9 cellular contexts compared by ENCODE assay signal in genomic region chr15:27059610-27060202, GRCh38.
DNase-seq lines count a peak whose midpoint lies in the region; ATAC-seq, FAIRE-seq and TF ChIP-seq lines count a peak whose summit lies in the region.
"Had no signal": no experiment of that assay in that cellular context is flagged by ENCODE, and none has a peak within 500 bp of the region (broad histone marks: within the 10 kb centered on the region; RNA-seq: fewer than 3 reads in every experiment).

No MANE protein-coding gene starts in this region.

- H3K27me3 ChIP-seq in endothelial cell of umbilical vein (ENCODE audit: control insufficient read depth in 2 of 2, insufficient read depth in 2 of 2, low read length in 2 of 2), result no peaks in the 10 kb centered on the region

- H3K36me3 ChIP-seq in OCI-LY7 (ENCODE audit: insufficient read depth, low read length) (no peaks in the 10 kb centered on the region), endothelial cell of umbilical vein (ENCODE audit: control insufficient read depth in 2 of 2, extremely low read depth in 1 of 2, insufficient read depth in 2 of 2, low read length in 2 of 2) (no peaks in the 10 kb centered on the region)

- no peaks in the 10 kb centered on the region for H3K4me1 Mint-ChIP-seq in activated CD4-positive, alpha-beta T cell treated with anti-CD3 and anti-CD28 coated beads, Interleukin-2, amount 10 ng/mL, durations not matched to agents 24 days and 14 days
- peaks cover 23% of the 10 kb centered on the region for H3K4me1 Mint-ChIP-seq in neural crest cell

- peak; percentile 73 for FAIRE-seq in endothelial cell of umbilical vein (lab: Jason Lieb, UNC)
- FAIRE-seq: GM18507 had no signal

- H3K27me3 Mint-ChIP-seq in activated CD4-positive, alpha-beta T cell treated with anti-CD3 and anti-CD28 coated beads, Interleukin-2, amount 10 ng/mL, durations not matched to agents 24 days and 14 days, result no peaks in the 10 kb centered on the region
- no peaks in the 10 kb centered on the region for H3K27me3 Mint-ChIP-seq in neural crest cell (ENCODE audit: low read depth)

- no peak overlapping the region for H3K4me3 ChIP-seq in OCI-LY7 (ENCODE audit: low read depth, low read length, poor library complexity, severe bottlenecking)
- H3K4me3 ChIP-seq in endothelial cell of umbilical vein (replicated peaks in 1 of 3; ENCODE audit: insufficient read depth in 1 of 3, low read depth in 1 of 3, low read length in 3 of 3), result no peak overlapping the region

- no peaks in the 10 kb centered on the region for H3K4me1 ChIP-seq in OCI-LY7 (ENCODE audit: insufficient read depth, low read length, poor library complexity, severe bottlenecking)
- H3K4me1 ChIP-seq in endothelial cell of umbilical vein (ENCODE audit: control insufficient read depth, extremely low read depth, insufficient read depth, low read length), result no peaks in the 10 kb centered on the region

- H3K9me3 Mint-ChIP-seq in activated CD4-positive, alpha-beta T cell treated with anti-CD3 and anti-CD28 coated beads, Interleukin-2, amount 10 ng/mL, durations not matched to agents 24 days and 14 days, result no peaks in the 10 kb centered on the region
- H3K9me3 Mint-ChIP-seq in neural crest cell, result peaks cover 5% of the 10 kb centered on the region

- TF ChIP-seq CTCF in OCI-LY7 (conservative IDR thresholded peaks at IDR 0.05; ENCODE audit: low read length) (peak; percentile 85), endothelial cell of umbilical vein (IDR thresholded peaks at IDR 0.05; ENCODE audit: extremely low read depth in 1 of 2, insufficient read depth in 1 of 2, low read depth in 1 of 2, low read length in 2 of 2) (peak; percentile 25 to 36), neural crest cell (conservative IDR thresholded peaks at IDR 0.05) (peak; percentile 70)

- no peak overlapping the region for H3K9ac ChIP-seq in endothelial cell of umbilical vein (replicated peaks; ENCODE audit: extremely low read depth, insufficient read depth, low read length)

- no peaks in the 10 kb centered on the region for H3K9me2 ChIP-seq in OCI-LY7 (ENCODE audit: insufficient read depth, low read length)

- H3K79me2 ChIP-seq in OCI-LY7 (ENCODE audit: insufficient read depth, low read depth, low read length) (no peaks in the 10 kb centered on the region), endothelial cell of umbilical vein (ENCODE audit: control insufficient read depth, insufficient read depth, low read length) (no peaks in the 10 kb centered on the region)

- H4K20me1 ChIP-seq in OCI-LY7 (ENCODE audit: insufficient read depth, low read length) (no peaks in the 10 kb centered on the region), endothelial cell of umbilical vein (replicated peaks; ENCODE audit: control insufficient read depth, extremely low read depth, insufficient read depth, low read length) (no peaks in the 10 kb centered on the region)

- H3K9me3 ChIP-seq in OCI-LY7 (ENCODE audit: low read length) (no peaks in the 10 kb centered on the region), endothelial cell of umbilical vein (replicated peaks; ENCODE audit: control insufficient read depth, insufficient read depth, low read length) (no peaks in the 10 kb centered on the region)

- peak; percentile 52 for ATAC-seq in HG02884 (IDR thresholded peaks at IDR 0.05; ENCODE audit: unreplicated experiment)
- ATAC-seq in HG02840 (IDR thresholded peaks at IDR 0.05; ENCODE audit: low FRiP score, unreplicated experiment), result no peak
- no peak for ATAC-seq in GM18498 (IDR thresholded peaks at IDR 0.05; ENCODE audit: unreplicated experiment)

- TF ChIP-seq POLR2A in endothelial cell of umbilical vein (IDR thresholded peaks at IDR 0.05; ENCODE audit: low read depth, low read length), result no peak

- H3K36me3 Mint-ChIP-seq in activated CD4-positive, alpha-beta T cell treated with anti-CD3 and anti-CD28 coated beads, Interleukin-2, amount 10 ng/mL, durations not matched to agents 24 days and 14 days (ENCODE audit: low read depth), result no peaks in the 10 kb centered on the region
- no peaks in the 10 kb centered on the region for H3K36me3 Mint-ChIP-seq in neural crest cell (ENCODE audit: low read depth)

- BruUV-seq in OCI-LY7 (replicated peaks; lab: Mats Ljungman, UMichigan) (no TSS peak), endothelial cell of umbilical vein (replicated peaks; lab: Mats Ljungman, UMichigan) (no TSS peak)

- peak; percentile 71 for DNase-seq in activated CD4-positive, alpha-beta T cell treated with anti-CD3 and anti-CD28 coated beads, Interleukin-2, amount 10 ng/mL, durations not matched to agents 24 days and 14 days
- no peak for DNase-seq in activated CD4-positive, alpha-beta T cell treated with anti-CD3 and anti-CD28 coated beads, Interleukin-2, amount 50 U/mL, for 4 hours
- DNase-seq in OCI-LY7 (ENCODE audit: low spot score), result peak; percentile 44
- no peak for DNase-seq in endothelial cell of umbilical vein (ENCODE audit: low read depth, low spot score)
- peak; percentile 68 for DNase-seq in neural crest cell (ENCODE audit: low read depth, low spot score)

- intact Hi-C loops in activated CD4-positive, alpha-beta T cell treated with anti-CD3 and anti-CD28 coated beads, Interleukin-2, amount 10 ng/mL, durations not matched to agents 24 days and 14 days (cut with micrococcal nuclease), result no loop called here
- intact Hi-C loops in OCI-LY7 (cut with micrococcal nuclease; ENCODE audit: unreplicated experiment) (loop anchor here (5.0 kb wide), 1 partner anchor 298 kb away; no protein-coding TSS in a partner anchor), endothelial cell of umbilical vein (cut with micrococcal nuclease) (loop anchor here (2.0 kb wide), 1 partner anchor 299 kb away; no protein-coding TSS in a partner anchor)

- dilution Hi-C loops in endothelial cell of umbilical vein (cut with MboI; ENCODE audit: extremely low pct_ligation_motif_present, low sequenced_read_pairs), result no loop called here

- H3K27ac Mint-ChIP-seq in activated CD4-positive, alpha-beta T cell treated with anti-CD3 and anti-CD28 coated beads, Interleukin-2, amount 10 ng/mL, durations not matched to agents 24 days and 14 days, result no peak overlapping the region
- no peak overlapping the region for H3K27ac Mint-ChIP-seq in neural crest cell (ENCODE audit: unreplicated experiment)

- H3K9me1 ChIP-seq in endothelial cell of umbilical vein (replicated peaks; ENCODE audit: control insufficient read depth, extremely low read depth, insufficient read depth, low read length), result no peaks in the 10 kb centered on the region

- no peak overlapping the region for H3K27ac ChIP-seq in OCI-LY7 (ENCODE audit: low read depth, low read length, poor library complexity, severe bottlenecking)
- no peak overlapping the region for H3K27ac ChIP-seq in endothelial cell of umbilical vein (ENCODE audit: insufficient read depth, low read depth, low read length)

- H2AFZ ChIP-seq in OCI-LY7 (ENCODE audit: low read length), result no peak overlapping the region
- H2AFZ ChIP-seq in endothelial cell of umbilical vein (ENCODE audit: low read depth, low read length), result no peak overlapping the region

- CTCF ChIA-PET in OCI-LY7 (lab: Charles Lee; ENCODE audit: unreplicated experiment), result no interaction called here
- CTCF ChIA-PET in endothelial cell of umbilical vein (lab: Charles Lee), result no interaction called here

- H3K4me3 Mint-ChIP-seq in activated CD4-positive, alpha-beta T cell treated with anti-CD3 and anti-CD28 coated beads, Interleukin-2, amount 10 ng/mL, durations not matched to agents 24 days and 14 days, result no peak overlapping the region
- H3K4me3 Mint-ChIP-seq in neural crest cell, result no peak overlapping the region

- POLR2A ChIA-PET in OCI-LY7 (lab: Charles Lee), result no interaction called here
- POLR2A ChIA-PET in endothelial cell of umbilical vein (lab: Charles Lee), result no interaction called here

- H3K4me2 ChIP-seq in OCI-LY7 (ENCODE audit: low read length) (no peak overlapping the region), endothelial cell of umbilical vein (ENCODE audit: insufficient read depth, low read length) (no peak overlapping the region)

TF ChIP-seq in endothelial cell of umbilical vein, 7 proteins besides CTCF, POLR2A, EP300 and RAD21:
- no peak for TF ChIP-seq JUN (IDR thresholded peaks at IDR 0.05; ENCODE audit: borderline replicate concordance, insufficient read depth, insufficient read length, low read depth)
- TF ChIP-seq GATA2 (IDR thresholded peaks at IDR 0.05; ENCODE audit: insufficient read depth, insufficient read length, low read depth, low read length), result no peak
- no peak for TF ChIP-seq FOS (IDR thresholded peaks at IDR 0.05; ENCODE audit: borderline replicate concordance, insufficient read depth, low read length)
- TF ChIP-seq MYC (IDR thresholded peaks at IDR 0.05; ENCODE audit: low read depth, low read length), result no peak
- no peak for TF ChIP-seq EZH2 (IDR thresholded peaks at IDR 0.05; ENCODE audit: borderline replicate concordance, low read depth, low read length, severe bottlenecking)
- TF ChIP-seq POLR2AphosphoS5 (IDR thresholded peaks at IDR 0.05; ENCODE audit: insufficient read depth, low read depth, low read length), result no peak
- no peak for TF ChIP-seq MAX (IDR thresholded peaks at IDR 0.05; ENCODE audit: insufficient read depth, insufficient read length)

Comparison
In these comparisons a context has a peak if more than half of its experiments do, and no peak if none do; other contexts are left out.
1. DNase-seq: peak in activated CD4-positive, alpha-beta T cell treated with anti-CD3 and anti-CD28 coated beads, Interleukin-2, amount 10 ng/mL, durations not matched to agents 24 days and 14 days (single experiment), OCI-LY7 (single experiment) and neural crest cell (single experiment); none in activated CD4-positive, alpha-beta T cell treated with anti-CD3 and anti-CD28 coated beads, Interleukin-2, amount 50 U/mL, for 4 hours (0 of 2) and endothelial cell of umbilical vein (single experiment).
2. CTCF ChIP-seq: peak in every context shown above with its lines; median percentile 85 in OCI-LY7; 70 in neural crest cell; 30 in endothelial cell of umbilical vein.